ENCODE assay signal across 9 cellular contexts in the genomic region with DNA sequence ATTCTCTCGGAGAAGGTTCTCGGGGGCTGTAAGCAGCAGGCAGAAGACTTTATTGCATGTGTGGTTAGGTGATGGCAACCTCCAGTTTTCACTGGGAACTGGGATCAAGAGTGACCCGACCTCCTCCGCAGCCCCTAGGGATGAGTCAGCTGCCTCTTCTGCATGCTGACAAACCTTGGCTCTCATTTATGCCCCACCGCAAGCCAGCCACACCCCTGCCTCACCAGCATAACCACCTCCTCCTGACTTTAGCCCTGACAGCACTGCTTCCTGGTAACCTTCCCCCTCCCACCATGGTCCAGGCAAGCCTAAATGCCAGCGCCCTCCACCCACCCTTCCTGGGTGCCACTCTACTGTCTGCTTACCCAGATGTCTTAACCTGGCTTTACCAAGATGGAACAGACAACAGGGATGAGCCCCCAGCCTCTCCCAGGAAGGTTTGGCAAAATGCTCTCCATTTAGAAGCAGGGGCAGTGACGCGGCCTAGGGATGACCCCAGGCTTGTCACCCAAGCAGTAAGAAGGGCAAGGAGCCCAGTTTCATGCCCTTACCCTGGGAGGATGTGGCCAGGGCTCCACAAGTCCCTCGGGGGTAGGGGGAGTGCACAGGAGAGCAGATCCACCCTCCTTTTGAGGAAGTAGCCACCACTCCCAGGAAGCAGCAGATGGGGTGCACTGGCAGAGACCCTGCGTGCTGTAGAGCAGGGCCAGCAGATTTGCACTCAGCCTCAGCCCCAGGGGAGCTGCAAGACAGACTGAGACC.
DNase-seq lines count a peak whose midpoint lies in the region; ATAC-seq and TF ChIP-seq lines count a peak whose summit lies in the region.
"Had no signal": no experiment of that assay in that cellular context is flagged by ENCODE, and none has a peak within 500 bp of the region (broad histone marks: within the 10 kb centered on the region; RNA-seq: fewer than 3 reads in every experiment).

No MANE protein-coding gene starts in this region.

- CTCF ChIA-PET in GM10248 (lab: Yijun Ruan, JAX), result no interaction called here

- POLR2A ChIA-PET in GM10248 (lab: Yijun Ruan, JAX), result no interaction called here

- DNase-seq in GM10248 (ENCODE audit: extremely low spot score) (peak; percentile 49), RPMI8226 (peak; percentile 38), kidney tubule cell (ENCODE audit: low spot score) (peak; percentile 21), natural killer cell (no peak), NCI-H1930 (lab: John Stamatoyannopoulos, UW) (no peak)
- DNase-seq in stimulated activated CD4-positive, alpha-beta T cell treated with anti-CD3 and anti-CD28 coated beads, Interleukin-12 subunit alpha, Interleukin-12 subunit beta, amount 100 ng/mL, for 4 hours, result no peak

- H3K27ac Mint-ChIP-seq in natural killer cell, result no peak overlapping the region

- ATAC-seq in HG02763 (IDR thresholded peaks at IDR 0.05; ENCODE audit: unreplicated experiment) (peak; percentile 60), natural killer cell (no peak), HG03378 (IDR thresholded peaks at IDR 0.05; ENCODE audit: unreplicated experiment) (no peak)

- H3K27me3 Mint-ChIP-seq in natural killer cell (ENCODE audit: low read depth in 2 of 2), result no peaks in the 10 kb centered on the region

- intact Hi-C loops in natural killer cell (cut with micrococcal nuclease), result no loop called here

- H3K36me3 Mint-ChIP-seq in natural killer cell, result no peaks in the 10 kb centered on the region
- H3K36me3 Mint-ChIP-seq: brain had no signal

- no peaks in the 10 kb centered on the region for H3K9me3 Mint-ChIP-seq in natural killer cell

- TF ChIP-seq CTCF in GM10248 (IDR thresholded peaks at IDR 0.05; ENCODE audit: control extremely low read depth, extremely low read depth, low read depth, missing control alignments) (no peak), natural killer cell (IDR thresholded peaks at IDR 0.05) (no peak)

- no peak overlapping the region for H3K4me3 Mint-ChIP-seq in natural killer cell
- H3K4me3 Mint-ChIP-seq: brain had no signal

- H3K4me1 Mint-ChIP-seq in natural killer cell, result peaks cover 0 to 12% of the 10 kb centered on the region in 2 donors

Comparison
In these comparisons a context has a peak if more than half of its experiments do, and no peak if none do; other contexts are left out.
1. DNase-seq: peak in GM10248 (single experiment), RPMI8226 (single experiment) and kidney tubule cell (single experiment); none in natural killer cell (single experiment), stimulated activated CD4-positive, alpha-beta T cell treated with anti-CD3 and anti-CD28 coated beads, Interleukin-12 subunit alpha, Interleukin-12 subunit beta, amount 100 ng/mL, for 4 hours (single experiment) and NCI-H1930 (0 of 2).